11 cellular contexts compared by ENCODE assay signal in genomic region chr16:81866820-81867440, GRCh38.
DNase-seq lines count a peak whose midpoint lies in the region; ATAC-seq, FAIRE-seq and TF ChIP-seq lines count a peak whose summit lies in the region.
"Had no signal": no experiment of that assay in that cellular context is flagged by ENCODE, and none has a peak within 500 bp of the region (broad histone marks: within the 10 kb centered on the region; RNA-seq: fewer than 3 reads in every experiment).

No MANE protein-coding gene starts in this region.

- POLR2A ChIA-PET in endothelial cell of umbilical vein (lab: Charles Lee) = no interaction called here

- peaks cover 18% of the 10 kb centered on the region for H3K27me3 Mint-ChIP-seq in HFFc6 (ENCODE audit: insufficient read depth)

- H3K4me1 Mint-ChIP-seq in HFFc6 (ENCODE audit: low read depth) = no peaks in the 10 kb centered on the region

- no peak for TF ChIP-seq CTCF in endothelial cell of umbilical vein (IDR thresholded peaks at IDR 0.05; ENCODE audit: extremely low read depth in 1 of 2, insufficient read depth in 1 of 2, low read depth in 1 of 2, low read length in 2 of 2)
- no peak for TF ChIP-seq CTCF in upper lobe of left lung (IDR thresholded peaks at IDR 0.05)
- TF ChIP-seq CTCF in HFFc6 (IDR thresholded peaks at IDR 0.05) = no peak
- no peak for TF ChIP-seq CTCF in WERI-Rb-1 (IDR thresholded peaks at IDR 0.05; ENCODE audit: low read depth, low read length)

- CTCF ChIA-PET in endothelial cell of umbilical vein (lab: Charles Lee) = interaction anchor here (1.2 kb wide), 3 partner anchors 21 to 49 kb away, joined by 3 to 4 read pairs (median 4); no protein-coding TSS in a partner anchor

- peak; percentile 94 for FAIRE-seq in endothelial cell of umbilical vein (lab: Jason Lieb, UNC)

- no peak overlapping the region for H3K27ac Mint-ChIP-seq in HFFc6

- H3K4me3 ChIP-seq in endothelial cell of umbilical vein (replicated peaks in 1 of 3; ENCODE audit: insufficient read depth in 1 of 3, low read depth in 1 of 3, low read length in 3 of 3) (no peak overlapping the region), upper lobe of left lung (no peak overlapping the region), WERI-Rb-1 (ENCODE audit: low read depth, low read length) (no peak overlapping the region), MG63 (no peak overlapping the region)

- no peak for TF ChIP-seq POLR2A in endothelial cell of umbilical vein (IDR thresholded peaks at IDR 0.05; ENCODE audit: low read depth, low read length)
- TF ChIP-seq POLR2A in upper lobe of left lung (IDR thresholded peaks at IDR 0.05) = no peak

- H3K79me2 ChIP-seq in endothelial cell of umbilical vein (ENCODE audit: control insufficient read depth, insufficient read depth, low read length) = no peaks in the 10 kb centered on the region

- no peak overlapping the region for H3K4me3 Mint-ChIP-seq in HFFc6

- dilution Hi-C loops in endothelial cell of umbilical vein (cut with MboI; ENCODE audit: extremely low pct_ligation_motif_present, low sequenced_read_pairs) = no loop called here

- no peaks in the 10 kb centered on the region for H3K9me3 Mint-ChIP-seq in HFFc6

- H3K9me3 ChIP-seq in endothelial cell of umbilical vein (replicated peaks; ENCODE audit: control insufficient read depth, insufficient read depth, low read length) (no peaks in the 10 kb centered on the region), upper lobe of left lung (no peaks in the 10 kb centered on the region), WERI-Rb-1 (ENCODE audit: severe bottlenecking) (no peaks in the 10 kb centered on the region), MG63 (no peaks in the 10 kb centered on the region)

- H3K27ac ChIP-seq in endothelial cell of umbilical vein (ENCODE audit: insufficient read depth, low read depth, low read length) = peak overlapping the region; percentile 80
- peak overlapping the region; percentile 80 to 86 (median 85) for H3K27ac ChIP-seq in upper lobe of left lung
- H3K27ac ChIP-seq in WERI-Rb-1 = no peak overlapping the region

- no peaks in the 10 kb centered on the region for H3K36me3 Mint-ChIP-seq in HFFc6 (ENCODE audit: low read depth)

- peak; percentile 77 to 80 for ATAC-seq in upper lobe of left lung (ENCODE audit: low FRiP score in 2 of 2)

- H3K36me3 ChIP-seq in endothelial cell of umbilical vein (ENCODE audit: control insufficient read depth in 2 of 2, extremely low read depth in 1 of 2, insufficient read depth in 2 of 2, low read length in 2 of 2) = no peaks in the 10 kb centered on the region
- H3K36me3 ChIP-seq in upper lobe of left lung = no peaks in the 10 kb centered on the region
- no peaks in the 10 kb centered on the region for H3K36me3 ChIP-seq in WERI-Rb-1
- H3K36me3 ChIP-seq in MG63 = no peaks in the 10 kb centered on the region

- peak overlapping the region; percentile 38 for H3K9ac ChIP-seq in endothelial cell of umbilical vein (replicated peaks; ENCODE audit: extremely low read depth, insufficient read depth, low read length)

- DNase-seq in HT1080 (ENCODE audit: low read depth) (peak; percentile 52), endothelial cell of umbilical vein (ENCODE audit: low read depth, low spot score) (peak; percentile 60), mucosa of gallbladder (ENCODE audit: low spot score) (peak; percentile 59), upper lobe of left lung (peak; percentile 73 to 83), HFFc6 (no peak), NCI-H446 (lab: John Stamatoyannopoulos, UW) (no peak), WERI-Rb-1 (no peak), MG63 (no peak)
- DNase-seq: activated T-cell treated with anti-CD3 and anti-CD28 coated beads, Interleukin-2, amount 50 U/mL, for 48 hours; Kasumi-1; NCI-H524 treated with DMSO at 0.1 percent for 48 hours had no signal

- 61% methylated on average over 2 to 10 of the region's 10 CpGs for WGBS in upper lobe of left lung, 2 donors

- peak overlapping the region; percentile 56 for H3K4me2 ChIP-seq in endothelial cell of umbilical vein (ENCODE audit: insufficient read depth, low read length)

- intact Hi-C loops in endothelial cell of umbilical vein (cut with micrococcal nuclease) = loop anchor here (2.0 kb wide), 2 partner anchors 34 to 180 kb away; no protein-coding TSS in a partner anchor

- H4K20me1 ChIP-seq in endothelial cell of umbilical vein (replicated peaks; ENCODE audit: control insufficient read depth, extremely low read depth, insufficient read depth, low read length) = no peaks in the 10 kb centered on the region

- H3K27me3 ChIP-seq in endothelial cell of umbilical vein (ENCODE audit: control insufficient read depth in 2 of 2, insufficient read depth in 2 of 2, low read length in 2 of 2) = no peaks in the 10 kb centered on the region
- H3K27me3 ChIP-seq in upper lobe of left lung = no peaks in the 10 kb centered on the region
- H3K27me3 ChIP-seq in WERI-Rb-1 (ENCODE audit: insufficient read depth, low read depth, severe bottlenecking) = no peaks in the 10 kb centered on the region
- H3K27me3 ChIP-seq in MG63 = no peaks in the 10 kb centered on the region

- H2AFZ ChIP-seq in endothelial cell of umbilical vein (ENCODE audit: low read depth, low read length) = peak overlapping the region; percentile 46

- no peaks in the 10 kb centered on the region for H3K9me1 ChIP-seq in endothelial cell of umbilical vein (replicated peaks; ENCODE audit: control insufficient read depth, extremely low read depth, insufficient read depth, low read length)

- H3K4me1 ChIP-seq in endothelial cell of umbilical vein (ENCODE audit: control insufficient read depth, extremely low read depth, insufficient read depth, low read length) (peaks cover 18% of the 10 kb centered on the region), upper lobe of left lung (peaks cover 14 to 22% (median 19%) of the 10 kb centered on the region in 4 donors)

- BruUV-seq in endothelial cell of umbilical vein (replicated peaks; lab: Mats Ljungman, UMichigan) = no TSS peak

- TF ChIP-seq EP300 in upper lobe of left lung (IDR thresholded peaks at IDR 0.05) = peak in 3 of 4 donors; percentile 16 to 65 (median 62)

TF ChIP-seq in endothelial cell of umbilical vein, 7 proteins besides CTCF, POLR2A, EP300 and RAD21:
- TF ChIP-seq POLR2AphosphoS5 (IDR thresholded peaks at IDR 0.05; ENCODE audit: insufficient read depth, low read depth, low read length) = peak; percentile 65
- TF ChIP-seq MAX (IDR thresholded peaks at IDR 0.05; ENCODE audit: insufficient read depth, insufficient read length) = no peak

Comparison
In these comparisons a context has a peak if more than half of its experiments do, and no peak if none do; other contexts are left out.
1. DNase-seq: peak in HT1080 (single experiment), endothelial cell of umbilical vein (single experiment), mucosa of gallbladder (single experiment) and upper lobe of left lung (2 of 2); none in HFFc6 (single experiment), NCI-H446 (0 of 2), WERI-Rb-1 (single experiment) and MG63 (single experiment).